Comparison of ENCODE assay signal across 8 cellular contexts in genomic region chr5:76818844-76819831, GRCh38. TPM values are rescaled to one million over a fixed set of nuclear protein-coding genes. Genes with fewer than 3 reads are reported as not detected.
DNase-seq lines count a peak whose midpoint lies in the region; ATAC-seq and TF ChIP-seq lines count a peak whose summit lies in the region.

Gene F2RL1 (plus strand): TSS chr5:76819030. CDS start chr5:76819183, 153 bp downstream.

- TF ChIP-seq CTCF in epithelial cell of proximal tubule (conservative IDR thresholded peaks at IDR 0.05; ENCODE audit: low read depth, low read length) = no peak

- ATAC-seq in HG03442 (IDR thresholded peaks at IDR 0.05; ENCODE audit: unreplicated experiment) (no peak), HG03159 (IDR thresholded peaks at IDR 0.05; ENCODE audit: unreplicated experiment) (no peak)

- peak within 1 kb of the TSS; percentile 85 for H3K4me3 ChIP-seq in epithelial cell of proximal tubule (ENCODE audit: low read depth, low read length)

- DNase-seq in ELF-1 (ENCODE audit: low read depth, low spot score) = peak; percentile 97
- peak; percentile 79 for DNase-seq in NCI-H345 (lab: John Stamatoyannopoulos, UW)
- peak; percentile 53 for DNase-seq in activated T-cell treated with anti-CD3 and anti-CD28 coated beads for 4 hours
- DNase-seq in epithelial cell of proximal tubule (ENCODE audit: low read depth) = no peak
- DNase-seq in mucosa of gallbladder (ENCODE audit: low spot score) = peak; percentile 90
- DNase-seq in stimulated activated CD8-positive, alpha-beta memory T cell treated with anti-CD3 and anti-CD28 coated beads, Interleukin-7, amount 100 ng/mL, for 24 hours (ENCODE audit: low read depth) = peak; percentile 19

RNA-seq across cellular contexts. Expression of gene F2RL1, which starts in this region (rescaled TPM):
- total RNA-seq in epithelial cell of proximal tubule (91.6 and 112 TPM in 2 replicates), mucosa of gallbladder (48.9 TPM)
